ENCODE assay signal across 24 cellular contexts in genomic region chr7:158955146-158955870, GRCh38.
"Had no signal": no experiment of that assay in that cellular context is flagged by ENCODE, and none has a peak within 500 bp of the region (broad histone marks: within the 10 kb centered on the region; RNA-seq: fewer than 3 reads in every experiment).

No MANE protein-coding gene starts in this region.

- H3K36me3 ChIP-seq: WERI-Rb-1 had no signal

- H3K27me3 Mint-ChIP-seq: activated CD4-positive, alpha-beta T cell treated with anti-CD3 and anti-CD28 coated beads for 36 hours had no signal

- H3K79me2 ChIP-seq: parathyroid adenoma had no signal

- H3K4me3 Mint-ChIP-seq: activated CD4-positive, alpha-beta memory T cell treated with anti-CD3 and anti-CD28 coated beads for 36 hours; activated CD4-positive, alpha-beta T cell treated with anti-CD3 and anti-CD28 coated beads for 36 hours; activated CD8-positive, alpha-beta memory T cell treated with anti-CD3 and anti-CD28 coated beads, Interleukin-2, amount 10 ng/mL, durations not matched to agents 7 days and 5 days; activated naive CD4-positive, alpha-beta T cell treated with anti-CD3 and anti-CD28 coated beads for 36 hours; activated naive CD8-positive, alpha-beta T cell treated with anti-CD3 and anti-CD28 coated beads, Interleukin-2, amount 50 U/mL, for 24 hours; effector memory CD8-positive, alpha-beta T cell; T-helper 17 cell had no signal

- H3K27ac Mint-ChIP-seq: activated CD4-positive, alpha-beta memory T cell treated with anti-CD3 and anti-CD28 coated beads for 36 hours; activated CD4-positive, alpha-beta T cell treated with anti-CD3 and anti-CD28 coated beads for 36 hours; activated CD8-positive, alpha-beta memory T cell treated with anti-CD3 and anti-CD28 coated beads, Interleukin-2, amount 10 ng/mL, durations not matched to agents 7 days and 5 days; activated naive CD4-positive, alpha-beta T cell treated with anti-CD3 and anti-CD28 coated beads for 36 hours; activated naive CD8-positive, alpha-beta T cell treated with anti-CD3 and anti-CD28 coated beads, Interleukin-2, amount 50 U/mL, for 24 hours; activated T-helper 2 cell treated with anti-CD3 and anti-CD28 coated beads, Interferon-gamma antibody, Interleukin-2, Interleukin-4, amounts not matched to agents 10 μg/mL and 5 μg/mL and 100 μg/mL, durations not matched to agents 14 hours and 24 hours and 36 hours; T-helper 17 cell had no signal

- H3K27me3 ChIP-seq: ascending aorta had no signal

- H3K27ac ChIP-seq: ascending aorta, heart right ventricle, parathyroid adenoma, skin epidermis, tibial nerve, WERI-Rb-1 had no signal

- FAIRE-seq: bronchial epithelial cell, frontal cortex had no signal

- H2AFZ ChIP-seq: parathyroid adenoma had no signal

- DNase-seq: activated CD4-positive, alpha-beta memory T cell treated with anti-CD3 and anti-CD28 coated beads for 36 hours; activated CD4-positive, alpha-beta T cell treated with anti-CD3 and anti-CD28 coated beads for 36 hours; activated CD8-positive, alpha-beta memory T cell treated with anti-CD3 and anti-CD28 coated beads, Interleukin-2, amount 10 ng/mL, durations not matched to agents 7 days and 5 days; activated naive CD4-positive, alpha-beta T cell treated with anti-CD3 and anti-CD28 coated beads for 36 hours; activated naive CD8-positive, alpha-beta T cell treated with anti-CD3 and anti-CD28 coated beads, Interleukin-2, amount 50 U/mL, for 24 hours; activated T-cell treated with anti-CD3 and anti-CD28 coated beads, Interleukin-2, amount 50 U/mL, for 1 hour; dermis blood vessel endothelial cell; effector memory CD8-positive, alpha-beta T cell; heart right ventricle; retina; stimulated activated CD4-positive, alpha-beta T cell treated with anti-CD3 and anti-CD28 coated beads, Interleukin-4, amount 100 ng/mL, for 24 hours; stimulated activated naive CD4-positive, alpha-beta T cell treated with Interleukin-2 at 50 U/mL for 16 hours; substantia nigra; T-helper 17 cell; WERI-Rb-1 had no signal

- H3K4me1 ChIP-seq: parathyroid adenoma, tibial nerve had no signal

- H3K4me3 ChIP-seq: ascending aorta, heart right ventricle, lung, skin epidermis, tibial nerve had no signal

- H3K9ac ChIP-seq: parathyroid adenoma had no signal

- ATAC-seq: activated CD4-positive, alpha-beta T cell treated with anti-CD3 and anti-CD28 coated beads for 36 hours; activated CD8-positive, alpha-beta memory T cell treated with anti-CD3 and anti-CD28 coated beads, Interleukin-2, amount 10 ng/mL, durations not matched to agents 7 days and 5 days; activated naive CD8-positive, alpha-beta T cell treated with anti-CD3 and anti-CD28 coated beads, Interleukin-2, amount 50 U/mL, for 24 hours; effector memory CD8-positive, alpha-beta T cell; left colon; T-helper 17 cell had no signal
